ENCODE assay signal across 19 cellular contexts in the genomic region with DNA sequence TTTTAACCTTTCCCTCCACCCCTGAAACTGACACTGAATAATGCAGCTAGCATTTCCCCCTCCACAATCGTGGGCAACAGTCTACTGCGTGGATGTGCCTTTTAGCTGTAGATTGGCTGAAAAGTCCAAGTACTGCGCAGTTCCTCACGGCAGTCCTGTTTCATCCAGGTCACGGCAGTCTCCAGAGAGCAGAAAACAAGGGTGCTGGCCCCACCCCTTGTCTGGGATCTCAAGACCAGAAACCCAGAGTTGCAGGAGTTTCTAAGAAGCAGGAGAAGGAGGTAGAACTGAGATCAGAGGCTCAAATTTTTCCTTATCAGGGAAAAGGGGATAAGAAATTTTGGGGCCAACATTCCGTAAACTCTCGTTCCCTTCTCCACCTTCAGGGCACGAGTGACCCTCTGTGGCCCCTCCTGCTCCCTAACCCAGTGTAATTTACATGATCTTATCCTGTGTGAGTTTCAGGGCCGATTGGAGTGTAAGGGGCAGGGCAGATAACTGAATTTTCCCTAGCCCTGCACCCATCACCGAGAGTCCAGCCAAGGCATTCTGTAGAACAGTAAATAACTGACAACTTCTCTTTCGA. TPM values are rescaled to one million over a fixed set of nuclear protein-coding genes. Genes with fewer than 3 reads are reported as not detected.
A peak's percentile ranks its signal among the peaks of the same experiment; 100 is the strongest.
DNase-seq lines count a peak whose midpoint lies in the region; ATAC-seq, FAIRE-seq and TF ChIP-seq lines count a peak whose summit lies in the region.
"Had no signal": no experiment of that assay in that cellular context is flagged by ENCODE, and none has a peak within 500 bp of the region (broad histone marks: within the 10 kb centered on the region; RNA-seq: fewer than 3 reads in every experiment).

No MANE protein-coding gene starts in this region.

- no peak for TF ChIP-seq CTCF in astrocyte (IDR thresholded peaks at IDR 0.05; ENCODE audit: insufficient read depth, low read depth, low read length)
- TF ChIP-seq CTCF in body of pancreas (IDR thresholded peaks at IDR 0.05), result no peak

- H2AFZ ChIP-seq in astrocyte (ENCODE audit: low read depth, low read length), result no peak overlapping the region

- peaks cover 59% of the 10 kb centered on the region for H3K27me3 Mint-ChIP-seq in astrocyte (ENCODE audit: low read depth, unreplicated experiment)
- H3K27me3 Mint-ChIP-seq in effector memory CD8-positive, alpha-beta T cell, result peaks cover 27 to 62% of the 10 kb centered on the region in 2 donors
- H3K27me3 Mint-ChIP-seq in stimulated activated memory B cell treated with anti-CD40 and anti-IgM and Interleukin-4, amounts not matched to agents 10 μg/mL and 1 μg/mL and 100 μg/mL, for 72 hours, result peaks cover 22% of the 10 kb centered on the region

- H3K4me3 ChIP-seq in BLaER1, result peak overlapping the region; percentile 54; the same call in 1 of the 2 replicates
- H3K4me3 ChIP-seq in NT2/D1 (ENCODE audit: insufficient read length, low read depth), result no peak overlapping the region
- no peak overlapping the region for H3K4me3 ChIP-seq in astrocyte (ENCODE audit: insufficient read depth, low read depth, low read length)
- H3K4me3 ChIP-seq in body of pancreas, result no peak overlapping the region
- H3K4me3 ChIP-seq: gastroesophageal sphincter had no signal

- 50 to 58% methylated on average over 10 to 11 of the region's 11 CpGs for WGBS in body of pancreas, 2 donors

- no peaks in the 10 kb centered on the region for H3K27me3 ChIP-seq in BLaER1
- H3K27me3 ChIP-seq in NT2/D1 (ENCODE audit: insufficient read depth, insufficient read length), result no peaks in the 10 kb centered on the region
- H3K27me3 ChIP-seq in astrocyte (ENCODE audit: insufficient read depth, low read length), result peaks cover 25% of the 10 kb centered on the region
- no peaks in the 10 kb centered on the region for H3K27me3 ChIP-seq in body of pancreas
- H3K27me3 ChIP-seq: testis had no signal

- no peak for TF ChIP-seq POLR2A in body of pancreas (IDR thresholded peaks at IDR 0.05)

- ATAC-seq in left colon (peak; percentile 22), body of pancreas (no peak)
- no peak for ATAC-seq in effector memory CD8-positive, alpha-beta T cell (replicated peaks)
- no peak for ATAC-seq in stimulated activated memory B cell treated with anti-CD40 and anti-IgM and Interleukin-4, amounts not matched to agents 10 μg/mL and 1 μg/mL and 100 μg/mL, for 72 hours

- no peaks in the 10 kb centered on the region for H3K36me3 Mint-ChIP-seq in astrocyte (ENCODE audit: low read depth, unreplicated experiment)
- no peaks in the 10 kb centered on the region for H3K36me3 Mint-ChIP-seq in effector memory CD8-positive, alpha-beta T cell (ENCODE audit: insufficient read depth)
- H3K36me3 Mint-ChIP-seq in stimulated activated memory B cell treated with anti-CD40 and anti-IgM and Interleukin-4, amounts not matched to agents 10 μg/mL and 1 μg/mL and 100 μg/mL, for 72 hours, result no peaks in the 10 kb centered on the region
- H3K36me3 Mint-ChIP-seq: activated naive CD4-positive, alpha-beta T cell treated with anti-CD3 and anti-CD28 coated beads, Interleukin-2, amount 50 U/mL, for 72 hours; CD4-positive, alpha-beta memory T cell had no signal

- H3K4me3 Mint-ChIP-seq in astrocyte (ENCODE audit: unreplicated experiment), result no peak overlapping the region
- H3K4me3 Mint-ChIP-seq in effector memory CD8-positive, alpha-beta T cell, result peak overlapping the region in 1 of 2 donors; percentile 64
- no peak overlapping the region for H3K4me3 Mint-ChIP-seq in stimulated activated memory B cell treated with anti-CD40 and anti-IgM and Interleukin-4, amounts not matched to agents 10 μg/mL and 1 μg/mL and 100 μg/mL, for 72 hours

- H3K4me2 ChIP-seq in BLaER1, result peak overlapping the region; percentile 97
- H3K4me2 ChIP-seq in astrocyte (ENCODE audit: low read length), result peak overlapping the region; percentile 52

- peak overlapping the region; percentile 37; the same call in 1 of the 2 replicates for H3K27ac ChIP-seq in BLaER1
- H3K27ac ChIP-seq in astrocyte (ENCODE audit: low read depth, low read length), result no peak overlapping the region
- H3K27ac ChIP-seq in body of pancreas, result no peak overlapping the region
- H3K27ac ChIP-seq: neutrophil had no signal

- intact Hi-C loops in left colon (cut with DNase I, micrococcal nuclease), result loop anchor here in 1 of 2 donors (10.0 kb wide), 1 partner anchor 143 kb away; no protein-coding TSS in a partner anchor
- intact Hi-C loops in body of pancreas (cut with DNase I), result no loop called here

- H3K9ac ChIP-seq in BLaER1, result peak overlapping the region; percentile 35; the same call in 1 of the 2 replicates
- peak overlapping the region; percentile 50 for H3K9ac ChIP-seq in NT2/D1 (ENCODE audit: insufficient read length, low read depth)
- H3K9ac ChIP-seq in astrocyte (ENCODE audit: low read length), result no peak overlapping the region

- no peaks in the 10 kb centered on the region for H3K9me3 ChIP-seq in BLaER1
- H3K9me3 ChIP-seq in NT2/D1 (ENCODE audit: insufficient read depth, low read length), result peaks cover 7% of the 10 kb centered on the region; the same call in 1 of the 2 replicates
- no peaks in the 10 kb centered on the region for H3K9me3 ChIP-seq in astrocyte (ENCODE audit: insufficient read depth, low read depth, low read length)
- no peaks in the 10 kb centered on the region for H3K9me3 ChIP-seq in body of pancreas
- H3K9me3 ChIP-seq: gastroesophageal sphincter, neutrophil, testis had no signal

- H3K36me3 ChIP-seq in BLaER1 (no peaks in the 10 kb centered on the region), NT2/D1 (ENCODE audit: insufficient read depth, insufficient read length, low read length) (no peaks in the 10 kb centered on the region), astrocyte (ENCODE audit: insufficient read depth, low read length) (no peaks in the 10 kb centered on the region), body of pancreas (replicated peaks in 1 of 2; ENCODE audit: insufficient read depth in 1 of 2, low read depth in 2 of 2) (no peaks in the 10 kb centered on the region)
- H3K36me3 ChIP-seq: gastroesophageal sphincter, neutrophil had no signal

- H3K27ac Mint-ChIP-seq in astrocyte (ENCODE audit: unreplicated experiment), result no peak overlapping the region
- no peak overlapping the region for H3K27ac Mint-ChIP-seq in effector memory CD8-positive, alpha-beta T cell
- H3K27ac Mint-ChIP-seq in stimulated activated memory B cell treated with anti-CD40 and anti-IgM and Interleukin-4, amounts not matched to agents 10 μg/mL and 1 μg/mL and 100 μg/mL, for 72 hours, result no peak overlapping the region

- H3K9me3 Mint-ChIP-seq in astrocyte (ENCODE audit: unreplicated experiment), result no peaks in the 10 kb centered on the region
- H3K9me3 Mint-ChIP-seq in effector memory CD8-positive, alpha-beta T cell, result no peaks in the 10 kb centered on the region
- no peaks in the 10 kb centered on the region for H3K9me3 Mint-ChIP-seq in stimulated activated memory B cell treated with anti-CD40 and anti-IgM and Interleukin-4, amounts not matched to agents 10 μg/mL and 1 μg/mL and 100 μg/mL, for 72 hours
- H3K9me3 Mint-ChIP-seq: activated naive CD4-positive, alpha-beta T cell treated with anti-CD3 and anti-CD28 coated beads, Interleukin-2, amount 50 U/mL, for 72 hours had no signal

- peaks cover 6% of the 10 kb centered on the region for H3K4me1 Mint-ChIP-seq in astrocyte (ENCODE audit: low read depth, unreplicated experiment)
- H3K4me1 Mint-ChIP-seq in effector memory CD8-positive, alpha-beta T cell (ENCODE audit: low read depth in 2 of 2), result peaks cover 4 to 6% of the 10 kb centered on the region in 2 donors
- peaks cover 13% of the 10 kb centered on the region for H3K4me1 Mint-ChIP-seq in stimulated activated memory B cell treated with anti-CD40 and anti-IgM and Interleukin-4, amounts not matched to agents 10 μg/mL and 1 μg/mL and 100 μg/mL, for 72 hours

- H3K4me1 ChIP-seq in BLaER1 (peaks cover 43% of the 10 kb centered on the region), NT2/D1 (ENCODE audit: insufficient read depth, insufficient read length) (no peaks in the 10 kb centered on the region), astrocyte (ENCODE audit: insufficient read depth, low read length) (no peaks in the 10 kb centered on the region), body of pancreas (peaks cover 10% of the 10 kb centered on the region)

- no peak for FAIRE-seq in astrocyte (lab: Jason Lieb, UNC)
- FAIRE-seq: GM12892 had no signal

- no peaks in the 10 kb centered on the region for H3K79me2 ChIP-seq in astrocyte (ENCODE audit: insufficient read depth, low read length)

- H4K20me1 ChIP-seq in BLaER1 (no peaks in the 10 kb centered on the region), astrocyte (ENCODE audit: insufficient read depth, low read length) (no peaks in the 10 kb centered on the region)

- no peak for DNase-seq in NT2/D1 (ENCODE audit: low read depth, low spot score)
- DNase-seq in astrocyte (ENCODE audit: low read depth), result no peak
- peak in 1 of 2 donors; percentile 24 for DNase-seq in left colon
- DNase-seq in body of pancreas, result no peak
- no peak for DNase-seq in effector memory CD8-positive, alpha-beta T cell
- no peak for DNase-seq in HuH-7.5 (ENCODE audit: low spot score)

RNA-seq across cellular contexts. Expression of a gene that starts 25.9 kb away (rescaled TPM):
- total RNA-seq in astrocyte (not detected in 2 replicates), left colon (under 1 TPM in 1 of 2 donors, not detected in 1; 0.28 TPM), body of pancreas (not detected)
- total RNA-seq: CD4-positive, alpha-beta memory T cell; dermis microvascular lymphatic vessel endothelial cell; left lobe of liver; mucosa of gallbladder; renal cortical epithelial cell; SK-MEL-5 had no signal

RNA-seq across cellular contexts. Expression of a gene that starts 26.3 kb away (rescaled TPM):
- total RNA-seq in astrocyte (0.09 and 0.19 TPM in 2 replicates), left colon (1 to 10 TPM; 4.2 to 4.3 TPM), body of pancreas (1 to 10 TPM in 1 of 2 donors, under 1 TPM in 1; under 0.01 to 1.0 TPM)
